ENCODE assay signal across 1 cellular context in genomic region chr17:81245024-81245664, GRCh38.
TF ChIP-seq lines count a peak whose summit lies in the region.

No MANE protein-coding gene starts in this region.

TF ChIP-seq in HepG2, 621 proteins besides CTCF, POLR2A, EP300 and RAD21 (continued from another document):
- no peak for TF ChIP-seq TRIM22 (IDR thresholded peaks at IDR 0.05)
- TF ChIP-seq REXO4 (CRISPR knock-in tag; IDR thresholded peaks at IDR 0.05; ENCODE audit: borderline replicate concordance): no peak
- no peak for TF ChIP-seq ZBTB10 (CRISPR knock-in tag; IDR thresholded peaks at IDR 0.05; ENCODE audit: borderline replicate concordance)
- 0 out of 2 replicates have a peak, but pooled peaks have one; percentile 22 for TF ChIP-seq ZNF614 (CRISPR knock-in tag; IDR thresholded peaks at IDR 0.05; ENCODE audit: borderline replicate concordance)
- TF ChIP-seq RFXAP (CRISPR knock-in tag; IDR thresholded peaks at IDR 0.05; ENCODE audit: borderline replicate concordance): 0 out of 2 replicates have a peak, but pooled peaks have one; percentile 27
